Comparison of ENCODE assay signal across 9 cellular contexts in genomic region chr2:134897932-134898331, GRCh38.
DNase-seq lines count a peak whose midpoint lies in the region; TF ChIP-seq lines count a peak whose summit lies in the region.
"Had no signal": no experiment of that assay in that cellular context is flagged by ENCODE, and none has a peak within 500 bp of the region (broad histone marks: within the 10 kb centered on the region; RNA-seq: fewer than 3 reads in every experiment).

No MANE protein-coding gene starts in this region.

- TF ChIP-seq CTCF in GM06990 (IDR thresholded peaks at IDR 0.05; ENCODE audit: insufficient read depth, low read length, poor library complexity, severe bottlenecking) (peak; percentile 17), RWPE1 (conservative IDR thresholded peaks at IDR 0.05; ENCODE audit: low read depth) (peak; percentile 36)

- no peaks in the 10 kb centered on the region for H3K27me3 ChIP-seq in GM06990 (replicated peaks; ENCODE audit: control insufficient read depth, insufficient read depth, low read length)

- POLR2A ChIA-PET in RWPE1 (lab: Yijun Ruan, JAX; ENCODE audit: low non-redundant PET) = no interaction called here

- CTCF ChIA-PET in RWPE1 (lab: Yijun Ruan, JAX) = interaction anchor here (0.7 to 0.9 kb wide), 3 partner anchors 21 to 447 kb away, joined by 4 to 5 read pairs (median 4); no protein-coding TSS in a partner anchor

- no peak overlapping the region for H3K27ac ChIP-seq in RWPE1
- H3K27ac ChIP-seq: epithelial cell of prostate had no signal

- no peak overlapping the region for H3K4me3 ChIP-seq in GM06990 (replicated peaks; ENCODE audit: low read depth, low read length)

- DNase-seq in AG08395 (ENCODE audit: low spot score) (peak; percentile 4), GM06990 (ENCODE audit: extremely low read depth, insufficient read length) (no peak), RWPE1 (ENCODE audit: low spot score) (no peak), iris pigment epithelial cell (ENCODE audit: low read depth) (peak; percentile 21), KG1 (lab: John Stamatoyannopoulos, UW) (no peak), epidermal melanocyte (ENCODE audit: insufficient read length, low spot score) (no peak), GOT3 (lab: John Stamatoyannopoulos, UW) (no peak)
- DNase-seq in activated CD4-positive, alpha-beta T cell treated with anti-CD3 and anti-CD28 coated beads for 48 hours = no peak

- H3K36me3 ChIP-seq in GM06990 (ENCODE audit: control insufficient read depth, insufficient read depth, low read length) = no peaks in the 10 kb centered on the region

Comparison
In these comparisons a context has a peak if more than half of its experiments do, and no peak if none do; other contexts are left out.
1. DNase-seq: peak in AG08395 (single experiment) and iris pigment epithelial cell (single experiment); none in GM06990 (single experiment), RWPE1 (single experiment), activated CD4-positive, alpha-beta T cell treated with anti-CD3 and anti-CD28 coated beads for 48 hours (single experiment), KG1 (single experiment), epidermal melanocyte (single experiment) and GOT3 (single experiment).